19 cellular contexts compared by ENCODE assay signal in genomic region chr7:89926721-89927120, GRCh38.
"Had no signal": no experiment of that assay in that cellular context is flagged by ENCODE, and none has a peak within 500 bp of the region (broad histone marks: within the 10 kb centered on the region; RNA-seq: fewer than 3 reads in every experiment).

No MANE protein-coding gene starts in this region.

- H3K36me3 Mint-ChIP-seq: stimulated activated effector memory CD8-positive, alpha-beta T cell treated with anti-CD3 and anti-CD28 coated beads, Interleukin-12 subunit alpha, Interleukin-12 subunit beta, amount 100 ng/mL, for 72 hours had no signal

- H3K4me1 ChIP-seq: esophagus squamous epithelium, lower lobe of right lung, parathyroid adenoma, prostate gland, sigmoid colon, stomach, thyroid gland had no signal

- H3K79me2 ChIP-seq: parathyroid adenoma had no signal

- H3K9ac ChIP-seq: parathyroid adenoma had no signal

- H3K27ac ChIP-seq: esophagus squamous epithelium, lower lobe of right lung, neutrophil, parathyroid adenoma, prostate gland, sigmoid colon, stomach, thyroid gland had no signal

- H3K9me3 ChIP-seq: esophagus squamous epithelium, lower lobe of right lung, neutrophil, prostate gland, sigmoid colon, stomach, thyroid gland had no signal

- H3K4me1 Mint-ChIP-seq: natural killer cell; stimulated activated effector memory CD8-positive, alpha-beta T cell treated with anti-CD3 and anti-CD28 coated beads, Interleukin-12 subunit alpha, Interleukin-12 subunit beta, amount 100 ng/mL, for 72 hours had no signal

- ATAC-seq: effector memory CD8-positive, alpha-beta T cell; left ventricle myocardium superior; lower lobe of right lung; natural killer cell; right cardiac atrium; stimulated activated effector memory CD8-positive, alpha-beta T cell treated with anti-CD3 and anti-CD28 coated beads, Interleukin-12 subunit alpha, Interleukin-12 subunit beta, amount 100 ng/mL, for 72 hours had no signal

- H3K27me3 Mint-ChIP-seq: effector memory CD8-positive, alpha-beta T cell had no signal

- H3K27me3 ChIP-seq: esophagus squamous epithelium, neutrophil, sigmoid colon, stomach, thyroid gland had no signal

- DNase-seq: cortex of kidney; effector memory CD8-positive, alpha-beta T cell; erythroblast; esophagus squamous epithelium; left ventricle myocardium superior; lower lobe of right lung; natural killer cell; right cardiac atrium; sigmoid colon; stimulated activated CD4-positive, alpha-beta T cell treated with anti-CD3 and anti-CD28 coated beads, Interleukin-2, amount 100 ng/mL, for 24 hours; stimulated activated CD4-positive, alpha-beta T cell treated with anti-CD3 and anti-CD28 coated beads, Interleukin-4, amount 100 ng/mL, for 24 hours; stimulated activated naive CD4-positive, alpha-beta T cell treated with Interleukin-2 at 50 U/mL for 16 hours; stomach; thyroid gland; trophoblast cell had no signal

- H3K36me3 ChIP-seq: esophagus squamous epithelium, lower lobe of right lung, neutrophil, prostate gland, sigmoid colon, stomach, thyroid gland had no signal

- H3K27ac Mint-ChIP-seq: effector memory CD8-positive, alpha-beta T cell; natural killer cell; stimulated activated effector memory CD8-positive, alpha-beta T cell treated with anti-CD3 and anti-CD28 coated beads, Interleukin-12 subunit alpha, Interleukin-12 subunit beta, amount 100 ng/mL, for 72 hours had no signal

- H3K4me3 ChIP-seq: esophagus squamous epithelium, lower lobe of right lung, prostate gland, sigmoid colon, stomach, thyroid gland had no signal

- H2AFZ ChIP-seq: parathyroid adenoma had no signal

- H3K4me3 Mint-ChIP-seq: effector memory CD8-positive, alpha-beta T cell; natural killer cell; stimulated activated effector memory CD8-positive, alpha-beta T cell treated with anti-CD3 and anti-CD28 coated beads, Interleukin-12 subunit alpha, Interleukin-12 subunit beta, amount 100 ng/mL, for 72 hours had no signal
